ENCODE assay signal across 22 cellular contexts in genomic region chr1:201266276-201266675, GRCh38. TPM values are rescaled to one million over a fixed set of nuclear protein-coding genes. Genes with fewer than 3 reads are reported as not detected.
"Had no signal": no experiment of that assay in that cellular context is flagged by ENCODE, and none has a peak within 500 bp of the region (broad histone marks: within the 10 kb centered on the region; RNA-seq: fewer than 3 reads in every experiment).

No MANE protein-coding gene starts in this region.

- H3K36me3 Mint-ChIP-seq: stimulated activated naive B cell treated with anti-CD40 and anti-IgM and Interleukin-4, amounts not matched to agents 10 μg/mL and 1 μg/mL and 100 μg/mL, for 72 hours; T-cell had no signal

- H3K27ac ChIP-seq: ascending aorta, cardiac muscle cell, coronary artery, gastrocnemius medialis, heart left ventricle, pancreas, sigmoid colon, tibial artery had no signal

- H3K36me3 ChIP-seq: ascending aorta, cardiac muscle cell, gastrocnemius medialis, heart left ventricle, pancreas, sigmoid colon, tibial artery had no signal

- H3K4me1 ChIP-seq: ascending aorta, gastrocnemius medialis, pancreas, sigmoid colon, tibial artery had no signal

- H3K4me1 Mint-ChIP-seq: neural crest cell; stimulated activated naive B cell treated with anti-CD40 and anti-IgM and Interleukin-4, amounts not matched to agents 10 μg/mL and 1 μg/mL and 100 μg/mL, for 72 hours had no signal

- H3K27ac Mint-ChIP-seq: activated naive CD4-positive, alpha-beta T cell treated with anti-CD3 and anti-CD28 coated beads for 36 hours; activated T-helper 2 cell treated with anti-CD3 and anti-CD28 coated beads, Interferon-gamma antibody, Interleukin-2, Interleukin-4, amounts not matched to agents 10 μg/mL and 5 μg/mL and 100 μg/mL, durations not matched to agents 14 hours and 24 hours and 36 hours; stimulated activated naive B cell treated with anti-CD40 and anti-IgM and Interleukin-4, amounts not matched to agents 10 μg/mL and 1 μg/mL and 100 μg/mL, for 72 hours; T-cell had no signal

- H3K4me3 Mint-ChIP-seq: activated naive CD4-positive, alpha-beta T cell treated with anti-CD3 and anti-CD28 coated beads for 36 hours; neural crest cell; stimulated activated naive B cell treated with anti-CD40 and anti-IgM and Interleukin-4, amounts not matched to agents 10 μg/mL and 1 μg/mL and 100 μg/mL, for 72 hours; T-cell had no signal

- ATAC-seq: heart left ventricle; pancreas; stimulated activated naive B cell treated with anti-CD40 and anti-IgM and Interleukin-4, amounts not matched to agents 10 μg/mL and 1 μg/mL and 100 μg/mL, for 72 hours; T-cell had no signal

- DNase-seq: activated CD4-positive, alpha-beta T cell treated with anti-CD3 and anti-CD28 coated beads, Interleukin-2, amount 50 U/mL, for 4 hours; activated CD4-positive, CD25-positive, alpha-beta regulatory T cell treated with anti-CD3 and anti-CD28 coated beads, Interleukin-2, amount 50 U/mL, for 72 hours; activated naive CD4-positive, alpha-beta T cell treated with anti-CD3 and anti-CD28 coated beads for 36 hours; effector CD4-positive, alpha-beta T cell; gastrocnemius medialis; heart left ventricle; left colon; midbrain; pancreas; sigmoid colon; stimulated activated CD4-positive, alpha-beta T cell treated with anti-CD3 and anti-CD28 coated beads, Interleukin-2, amount 100 ng/mL, for 48 hours; stimulated activated naive B cell treated with anti-CD40 and anti-IgM and Interleukin-4, amounts not matched to agents 10 μg/mL and 1 μg/mL and 100 μg/mL, for 72 hours; T-cell; T1000; tibial artery had no signal

- FAIRE-seq: pancreas, urothelium cell line had no signal

- H3K9me3 ChIP-seq: ascending aorta, gastrocnemius medialis, heart left ventricle, pancreas, sigmoid colon, tibial artery had no signal

- H3K9me3 Mint-ChIP-seq: activated naive CD4-positive, alpha-beta T cell treated with anti-CD3 and anti-CD28 coated beads for 36 hours; activated T-helper 2 cell treated with anti-CD3 and anti-CD28 coated beads, Interferon-gamma antibody, Interleukin-2, Interleukin-4, amounts not matched to agents 10 μg/mL and 5 μg/mL and 100 μg/mL, durations not matched to agents 14 hours and 24 hours and 36 hours; neural crest cell; stimulated activated naive B cell treated with anti-CD40 and anti-IgM and Interleukin-4, amounts not matched to agents 10 μg/mL and 1 μg/mL and 100 μg/mL, for 72 hours; T-cell had no signal

- H3K27me3 ChIP-seq: ascending aorta, pancreas had no signal

- H3K4me3 ChIP-seq: ascending aorta, cardiac muscle cell, coronary artery, gastrocnemius medialis, heart left ventricle, lung, pancreas, sigmoid colon, tibial artery had no signal

RNA-seq across cellular contexts. Expression of gene PKP1, which starts 17.0 kb away (rescaled TPM):
- total RNA-seq: activated naive CD4-positive, alpha-beta T cell treated with anti-CD3 and anti-CD28 coated beads for 36 hours; activated T-helper 2 cell treated with anti-CD3 and anti-CD28 coated beads, Interferon-gamma antibody, Interleukin-2, Interleukin-4, amounts not matched to agents 10 μg/mL and 5 μg/mL and 100 μg/mL, durations not matched to agents 14 hours and 24 hours and 36 hours; ascending aorta; neural crest cell had no signal
- polyA plus RNA-seq: cardiac muscle cell had no signal
